Comparison of ENCODE assay signal across 25 cellular contexts in genomic region chr10:4894335-4894734, GRCh38.
"Had no signal": no experiment of that assay in that cellular context is flagged by ENCODE, and none has a peak within 500 bp of the region (broad histone marks: within the 10 kb centered on the region; RNA-seq: fewer than 3 reads in every experiment).

No MANE protein-coding gene starts in this region.

- ATAC-seq: HepG2, Panc1, PC-3, T-cell had no signal

- H3K27ac ChIP-seq: KMS-11, RWPE1 had no signal

- H3K9me3 ChIP-seq: SK-N-SH had no signal

- DNase-seq: IMR-90; Kasumi-1; MM.1S; NCI-H1092 treated with DMSO at 0.1 percent for 48 hours; NCI-H1436; NCI-H187; NCI-H2029; NCI-H2081 treated with DMSO at 0.1 percent for 48 hours; NCI-H2171; NCI-H226; NCI-H446; NCI-H510A; NCI-H524 treated with DMSO at 0.1 percent for 48 hours; NCI-H69; NCI-H774; NK-92 treated with Interleukin-12 subunit alpha and Interleukin-12 subunit beta, amount 100 ng/mL, for 24 hours; PC-3; SHP77; SW 1271; T-cell had no signal

- H3K9ac ChIP-seq: KMS-11, SK-N-SH had no signal

- H3K4me2 ChIP-seq: KMS-11, SK-N-SH had no signal

- FAIRE-seq: HepG2 had no signal
